Comparison of ENCODE assay signal across 8 cellular contexts in the genomic region with DNA sequence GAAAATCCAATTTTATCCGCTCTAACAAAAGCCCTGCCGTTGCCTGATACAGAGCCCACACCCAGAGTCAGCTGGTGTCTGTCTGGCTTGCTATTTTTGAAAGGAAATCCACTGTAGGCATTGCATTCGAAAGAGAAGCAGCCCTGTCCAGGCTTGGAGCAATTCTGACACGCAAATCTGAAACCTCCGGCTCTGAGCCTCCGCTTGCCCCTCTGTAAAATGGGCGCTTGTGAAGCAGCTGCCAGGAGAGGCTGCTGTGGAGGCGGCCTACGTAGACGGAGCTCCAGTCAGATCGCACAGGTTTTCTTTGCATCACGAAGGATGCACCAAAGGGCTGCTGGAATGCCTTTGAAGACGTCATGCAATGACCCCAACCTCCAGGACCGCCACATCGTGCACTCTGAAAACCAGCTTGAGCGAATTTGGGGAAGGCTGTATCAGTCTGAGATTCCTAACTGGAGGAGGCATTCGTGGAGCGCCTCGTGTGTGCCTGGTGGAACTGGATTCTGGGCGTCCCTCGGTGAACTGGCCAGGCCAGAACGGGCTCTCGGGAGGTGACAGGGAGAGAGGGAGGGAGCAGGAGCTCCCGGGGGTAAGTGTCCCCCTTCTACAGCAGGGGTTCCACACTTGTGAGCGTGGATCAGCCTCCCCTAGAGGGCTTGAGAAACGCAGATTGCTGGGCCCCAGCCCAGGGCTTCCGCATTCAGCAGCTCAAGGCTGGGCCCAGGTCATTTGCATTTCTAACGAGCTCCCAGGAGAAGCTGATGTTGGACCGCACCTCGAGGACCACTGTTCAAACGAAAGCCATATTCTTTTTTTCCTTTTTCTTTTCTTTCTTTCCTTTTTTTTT.
A peak's percentile ranks its signal among the peaks of the same experiment; 100 is the strongest.
DNase-seq lines count a peak whose midpoint lies in the region; ATAC-seq and TF ChIP-seq lines count a peak whose summit lies in the region.

No MANE protein-coding gene starts in this region.

- H3K27ac ChIP-seq in heart left ventricle (peak overlapping the region in 11 of 12 donors; percentile 38 to 90 (median 82)), psoas muscle (peak overlapping the region; percentile 92)

- no peaks in the 10 kb centered on the region for H3K27me3 ChIP-seq in heart left ventricle
- H3K27me3 ChIP-seq in psoas muscle (ENCODE audit: insufficient read depth in 3 of 3, low read length in 2 of 3), result no peaks in the 10 kb centered on the region

- intact Hi-C loops in activated T-helper 2 cell treated with anti-CD3 and anti-CD28 coated beads, Interferon-gamma antibody, Interleukin-2, Interleukin-4, amounts not matched to agents 10 μg/mL and 5 μg/mL and 100 μg/mL, durations not matched to agents 14 hours and 24 hours and 36 hours (cut with micrococcal nuclease), result loop anchor here (5.0 kb wide), 2 partner anchors 214 to 346 kb away; partner anchors contain the start of genes BFAR, MRTFB and PARN
- intact Hi-C loops in heart left ventricle (cut with DNase I) (loop anchor here in 5 of 10 donors (5.0 to 10.0 kb wide), 3 partner anchors 139 to 364 kb away; partner anchors contain the start of gene ERCC4 (in 5 of the 5)), psoas muscle (cut with DNase I) (loop anchor here in 1 of 2 donors (5.0 kb wide), 1 partner anchor 364 kb away; the partner anchor contains the start of gene ERCC4)

- peak overlapping the region; percentile 70 for H3K4me3 Mint-ChIP-seq in activated T-helper 2 cell treated with anti-CD3 and anti-CD28 coated beads, Interferon-gamma antibody, Interleukin-2, Interleukin-4, amounts not matched to agents 10 μg/mL and 5 μg/mL and 100 μg/mL, durations not matched to agents 14 hours and 24 hours and 36 hours (ENCODE audit: low read depth)

- TF ChIP-seq POLR2A in heart left ventricle (IDR thresholded peaks at IDR 0.05), result no peak

- H3K27me3 Mint-ChIP-seq in activated T-helper 2 cell treated with anti-CD3 and anti-CD28 coated beads, Interferon-gamma antibody, Interleukin-2, Interleukin-4, amounts not matched to agents 10 μg/mL and 5 μg/mL and 100 μg/mL, durations not matched to agents 14 hours and 24 hours and 36 hours (ENCODE audit: low read depth), result peaks cover 2% of the 10 kb centered on the region

- peaks cover 0 to 27% (median 8%) of the 10 kb centered on the region in 12 donors for H3K4me1 ChIP-seq in heart left ventricle
- H3K4me1 ChIP-seq in psoas muscle, result peaks cover 5% of the 10 kb centered on the region

- ATAC-seq in HG03139 (IDR thresholded peaks at IDR 0.05; ENCODE audit: unreplicated experiment), result peak; percentile 8
- peak in 3 of 4 donors; percentile 23 to 65 (median 40) for ATAC-seq in heart left ventricle
- ATAC-seq in psoas muscle, result peak in 3 of 4 donors; percentile 4 to 38 (median 24)
- ATAC-seq in GM21423 (IDR thresholded peaks at IDR 0.05; ENCODE audit: unreplicated experiment), result no peak

- peak; percentile 30 for DNase-seq in NCI-H1694 treated with DMSO at 0.1 percent for 48 hours (lab: John Stamatoyannopoulos, UW)
- no peak for DNase-seq in NCI-H1694 (lab: John Stamatoyannopoulos, UW)
- DNase-seq in activated T-helper 2 cell treated with anti-CD3 and anti-CD28 coated beads, Interferon-gamma antibody, Interleukin-2, Interleukin-4, amounts not matched to agents 10 μg/mL and 5 μg/mL and 100 μg/mL, durations not matched to agents 14 hours and 24 hours and 36 hours (ENCODE audit: low spot score), result no peak
- DNase-seq in heart left ventricle, result peak in 1 of 5 donors; percentile 48
- peak in 1 of 2 donors; percentile 58 for DNase-seq in psoas muscle
- no peak for DNase-seq in NCI-H69 (lab: John Stamatoyannopoulos, UW)

- 23 to 26% (median 24%) methylated on average over 20 to 31 of the region's 31 CpGs for WGBS in heart left ventricle, 4 donors
- WGBS in psoas muscle, 3 donors, result 27 to 32% (median 27%) methylated on average over 31 of the region's 31 CpGs

- peaks cover 4% of the 10 kb centered on the region for H3K36me3 Mint-ChIP-seq in activated T-helper 2 cell treated with anti-CD3 and anti-CD28 coated beads, Interferon-gamma antibody, Interleukin-2, Interleukin-4, amounts not matched to agents 10 μg/mL and 5 μg/mL and 100 μg/mL, durations not matched to agents 14 hours and 24 hours and 36 hours (ENCODE audit: low read depth)

- H3K4me1 Mint-ChIP-seq in activated T-helper 2 cell treated with anti-CD3 and anti-CD28 coated beads, Interferon-gamma antibody, Interleukin-2, Interleukin-4, amounts not matched to agents 10 μg/mL and 5 μg/mL and 100 μg/mL, durations not matched to agents 14 hours and 24 hours and 36 hours (ENCODE audit: low read depth), result peaks cover 12% of the 10 kb centered on the region

- peak overlapping the region; percentile 50 to 98 (median 89) for H3K4me3 ChIP-seq in heart left ventricle
- peak overlapping the region; percentile 98 for H3K4me3 ChIP-seq in psoas muscle

- no peak overlapping the region for H3K27ac Mint-ChIP-seq in activated T-helper 2 cell treated with anti-CD3 and anti-CD28 coated beads, Interferon-gamma antibody, Interleukin-2, Interleukin-4, amounts not matched to agents 10 μg/mL and 5 μg/mL and 100 μg/mL, durations not matched to agents 14 hours and 24 hours and 36 hours

- H3K36me3 ChIP-seq in heart left ventricle (no peaks in the 10 kb centered on the region), psoas muscle (ENCODE audit: insufficient read depth in 1 of 2, low read depth in 1 of 2) (no peaks in the 10 kb centered on the region)

- TF ChIP-seq CTCF in heart left ventricle (IDR thresholded peaks at IDR 0.05) (peak in 1 of 12 donors; percentile 2), psoas muscle (IDR thresholded peaks at IDR 0.05) (no peak)

- H3K9me3 ChIP-seq in heart left ventricle (peaks cover 0 to 19% (median 12%) of the 10 kb centered on the region in 12 donors), psoas muscle (peaks cover 14% of the 10 kb centered on the region)

- peaks cover 17% of the 10 kb centered on the region for H3K9me3 Mint-ChIP-seq in activated T-helper 2 cell treated with anti-CD3 and anti-CD28 coated beads, Interferon-gamma antibody, Interleukin-2, Interleukin-4, amounts not matched to agents 10 μg/mL and 5 μg/mL and 100 μg/mL, durations not matched to agents 14 hours and 24 hours and 36 hours
